In the genomic region with DNA sequence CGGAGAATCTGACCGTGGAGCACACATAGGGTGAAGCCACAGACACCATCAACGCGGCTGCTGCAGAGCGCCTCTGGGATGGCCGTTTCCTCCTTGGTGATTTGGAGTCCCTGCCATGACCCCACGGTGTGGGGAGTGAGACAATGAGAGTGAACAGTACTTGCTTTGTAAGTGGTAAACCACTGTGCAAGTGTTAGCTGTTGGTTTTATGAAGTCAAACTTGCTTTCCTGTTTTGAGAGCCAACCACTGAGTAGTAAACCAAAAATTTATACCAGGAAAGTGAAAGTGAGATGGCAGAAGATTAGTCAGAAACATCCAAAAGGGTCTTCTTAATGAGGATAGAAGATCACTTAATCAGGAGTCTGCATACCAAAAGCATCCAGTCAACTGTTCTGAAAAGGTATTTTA, we compare ENCODE assay signal across 1 cellular context.
TF ChIP-seq lines count a peak whose summit lies in the region.

No MANE protein-coding gene starts in this region.

TF ChIP-seq in GM12878, 131 proteins besides CTCF, POLR2A, EP300 and RAD21 (continued from another document):
- TF ChIP-seq, protein P1, sequence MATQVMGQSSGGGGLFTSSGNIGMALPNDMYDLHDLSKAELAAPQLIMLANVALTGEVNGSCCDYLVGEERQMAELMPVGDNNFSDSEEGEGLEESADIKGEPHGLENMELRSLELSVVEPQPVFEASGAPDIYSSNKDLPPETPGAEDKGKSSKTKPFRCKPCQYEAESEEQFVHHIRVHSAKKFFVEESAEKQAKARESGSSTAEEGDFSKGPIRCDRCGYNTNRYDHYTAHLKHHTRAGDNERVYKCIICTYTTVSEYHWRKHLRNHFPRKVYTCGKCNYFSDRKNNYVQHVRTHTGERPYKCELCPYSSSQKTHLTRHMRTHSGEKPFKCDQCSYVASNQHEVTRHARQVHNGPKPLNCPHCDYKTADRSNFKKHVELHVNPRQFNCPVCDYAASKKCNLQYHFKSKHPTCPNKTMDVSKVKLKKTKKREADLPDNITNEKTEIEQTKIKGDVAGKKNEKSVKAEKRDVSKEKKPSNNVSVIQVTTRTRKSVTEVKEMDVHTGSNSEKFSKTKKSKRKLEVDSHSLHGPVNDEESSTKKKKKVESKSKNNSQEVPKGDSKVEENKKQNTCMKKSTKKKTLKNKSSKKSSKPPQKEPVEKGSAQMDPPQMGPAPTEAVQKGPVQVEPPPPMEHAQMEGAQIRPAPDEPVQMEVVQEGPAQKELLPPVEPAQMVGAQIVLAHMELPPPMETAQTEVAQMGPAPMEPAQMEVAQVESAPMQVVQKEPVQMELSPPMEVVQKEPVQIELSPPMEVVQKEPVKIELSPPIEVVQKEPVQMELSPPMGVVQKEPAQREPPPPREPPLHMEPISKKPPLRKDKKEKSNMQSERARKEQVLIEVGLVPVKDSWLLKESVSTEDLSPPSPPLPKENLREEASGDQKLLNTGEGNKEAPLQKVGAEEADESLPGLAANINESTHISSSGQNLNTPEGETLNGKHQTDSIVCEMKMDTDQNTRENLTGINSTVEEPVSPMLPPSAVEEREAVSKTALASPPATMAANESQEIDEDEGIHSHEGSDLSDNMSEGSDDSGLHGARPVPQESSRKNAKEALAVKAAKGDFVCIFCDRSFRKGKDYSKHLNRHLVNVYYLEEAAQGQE (IDR thresholded peaks at IDR 0.05; ENCODE audit: low read depth, low read length): no peak
- TF ChIP-seq BHLHE40 (IDR thresholded peaks at IDR 0.05; ENCODE audit: borderline replicate concordance in 1 of 2, low read depth in 2 of 2, low read length in 1 of 2) (peak; percentile 66 to 77), ZSCAN29 (IDR thresholded peaks at IDR 0.05) (no peak), CBX3 (IDR thresholded peaks at IDR 0.05; ENCODE audit: borderline replicate concordance, low read depth) (no peak), NFYA (IDR thresholded peaks at IDR 0.05; ENCODE audit: borderline replicate concordance, low read depth, low read length) (no peak), BRCA1 (IDR thresholded peaks at IDR 0.05; ENCODE audit: low read depth, low read length) (no peak), STAT3 (IDR thresholded peaks at IDR 0.05; ENCODE audit: low read depth, low read length) (peak; percentile 45; the same call in 1 of the 2 replicates), NR2C2 (IDR thresholded peaks at IDR 0.05; ENCODE audit: borderline replicate concordance, control insufficient read depth, insufficient read length, low read depth) (no peak), TARDBP (IDR thresholded peaks at IDR 0.05; ENCODE audit: borderline replicate concordance) (no peak), TBL1XR1 (IDR thresholded peaks at IDR 0.05; ENCODE audit: low read depth, low read length) (peak; percentile 52; the same call in 1 of the 2 replicates), POU2F2 (IDR thresholded peaks at IDR 0.05; ENCODE audit: borderline replicate concordance, low read depth, low read length) (peak; percentile 44; the same call in 1 of the 3 replicates), USF1 (IDR thresholded peaks at IDR 0.05; ENCODE audit: borderline replicate concordance, extremely low read length, insufficient read depth, low read depth, low read length) (no peak), MTA2 (IDR thresholded peaks at IDR 0.05; ENCODE audit: low read depth) (peak; percentile 94), CHD4 (IDR thresholded peaks at IDR 0.05) (no peak), MEF2B (IDR thresholded peaks at IDR 0.05; ENCODE audit: partially characterized antibody, poor library complexity, severe bottlenecking) (peak; percentile 86), KDM1A (IDR thresholded peaks at IDR 0.05; ENCODE audit: borderline replicate concordance) (no peak), CREB1 (IDR thresholded peaks at IDR 0.05; ENCODE audit: low read depth) (0 out of 2 replicates have a peak, but pooled peaks have one; percentile 38), ATF7 (IDR thresholded peaks at IDR 0.05; ENCODE audit: low read depth) (peak; percentile 73), FOXM1 (IDR thresholded peaks at IDR 0.05; ENCODE audit: low read depth, low read length) (0 out of 2 replicates have a peak, but pooled peaks have one; percentile 53), SMC3 (IDR thresholded peaks at IDR 0.05; ENCODE audit: borderline replicate concordance, low read length) (no peak), YBX1 (IDR thresholded peaks at IDR 0.05) (no peak), YY1 (IDR thresholded peaks at IDR 0.05; ENCODE audit: low read depth, low read length) (peak; percentile 38; the same call in 1 of the 2 replicates), SRF (IDR thresholded peaks at IDR 0.05; ENCODE audit: low read depth in 2 of 2, low read length in 2 of 2) (no peak), MEF2A (IDR thresholded peaks at IDR 0.05; ENCODE audit: insufficient read depth, low read depth, low read length) (no peak), SPI1 (IDR thresholded peaks at IDR 0.05; ENCODE audit: borderline replicate concordance, insufficient read depth, low read depth, low read length) (peak; percentile 16; the same call in 1 of the 2 replicates), GATAD2B (conservative IDR thresholded peaks at IDR 0.05; ENCODE audit: low read depth) (peak; percentile 70), SMAD1 (IDR thresholded peaks at IDR 0.05; ENCODE audit: low read depth, partially characterized antibody) (no peak), ZBED1 (IDR thresholded peaks at IDR 0.05; ENCODE audit: borderline replicate concordance) (0 out of 2 replicates have a peak, but pooled peaks have one; percentile 15), ZBTB4 (CRISPR knock-in tag; IDR thresholded peaks at IDR 0.05) (no peak), HDAC2 (IDR thresholded peaks at IDR 0.05) (no peak), NR2F1 (conservative IDR thresholded peaks at IDR 0.05) (peak; percentile 85), RUNX3 (IDR thresholded peaks at IDR 0.05; ENCODE audit: low read length) (peak; percentile 87)
- TF ChIP-seq, protein P2, sequence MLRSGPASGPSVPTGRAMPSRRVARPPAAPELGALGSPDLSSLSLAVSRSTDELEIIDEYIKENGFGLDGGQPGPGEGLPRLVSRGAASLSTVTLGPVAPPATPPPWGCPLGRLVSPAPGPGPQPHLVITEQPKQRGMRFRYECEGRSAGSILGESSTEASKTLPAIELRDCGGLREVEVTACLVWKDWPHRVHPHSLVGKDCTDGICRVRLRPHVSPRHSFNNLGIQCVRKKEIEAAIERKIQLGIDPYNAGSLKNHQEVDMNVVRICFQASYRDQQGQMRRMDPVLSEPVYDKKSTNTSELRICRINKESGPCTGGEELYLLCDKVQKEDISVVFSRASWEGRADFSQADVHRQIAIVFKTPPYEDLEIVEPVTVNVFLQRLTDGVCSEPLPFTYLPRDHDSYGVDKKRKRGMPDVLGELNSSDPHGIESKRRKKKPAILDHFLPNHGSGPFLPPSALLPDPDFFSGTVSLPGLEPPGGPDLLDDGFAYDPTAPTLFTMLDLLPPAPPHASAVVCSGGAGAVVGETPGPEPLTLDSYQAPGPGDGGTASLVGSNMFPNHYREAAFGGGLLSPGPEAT (IDR thresholded peaks at IDR 0.05; ENCODE audit: low read depth): peak; percentile 45; the same call in 1 of the 2 replicates
- TF ChIP-seq, protein P3, sequence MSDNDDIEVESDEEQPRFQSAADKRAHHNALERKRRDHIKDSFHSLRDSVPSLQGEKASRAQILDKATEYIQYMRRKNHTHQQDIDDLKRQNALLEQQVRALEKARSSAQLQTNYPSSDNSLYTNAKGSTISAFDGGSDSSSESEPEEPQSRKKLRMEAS (IDR thresholded peaks at IDR 0.05; ENCODE audit: low read depth, low read length): no peak
- TF ChIP-seq, protein P4, sequence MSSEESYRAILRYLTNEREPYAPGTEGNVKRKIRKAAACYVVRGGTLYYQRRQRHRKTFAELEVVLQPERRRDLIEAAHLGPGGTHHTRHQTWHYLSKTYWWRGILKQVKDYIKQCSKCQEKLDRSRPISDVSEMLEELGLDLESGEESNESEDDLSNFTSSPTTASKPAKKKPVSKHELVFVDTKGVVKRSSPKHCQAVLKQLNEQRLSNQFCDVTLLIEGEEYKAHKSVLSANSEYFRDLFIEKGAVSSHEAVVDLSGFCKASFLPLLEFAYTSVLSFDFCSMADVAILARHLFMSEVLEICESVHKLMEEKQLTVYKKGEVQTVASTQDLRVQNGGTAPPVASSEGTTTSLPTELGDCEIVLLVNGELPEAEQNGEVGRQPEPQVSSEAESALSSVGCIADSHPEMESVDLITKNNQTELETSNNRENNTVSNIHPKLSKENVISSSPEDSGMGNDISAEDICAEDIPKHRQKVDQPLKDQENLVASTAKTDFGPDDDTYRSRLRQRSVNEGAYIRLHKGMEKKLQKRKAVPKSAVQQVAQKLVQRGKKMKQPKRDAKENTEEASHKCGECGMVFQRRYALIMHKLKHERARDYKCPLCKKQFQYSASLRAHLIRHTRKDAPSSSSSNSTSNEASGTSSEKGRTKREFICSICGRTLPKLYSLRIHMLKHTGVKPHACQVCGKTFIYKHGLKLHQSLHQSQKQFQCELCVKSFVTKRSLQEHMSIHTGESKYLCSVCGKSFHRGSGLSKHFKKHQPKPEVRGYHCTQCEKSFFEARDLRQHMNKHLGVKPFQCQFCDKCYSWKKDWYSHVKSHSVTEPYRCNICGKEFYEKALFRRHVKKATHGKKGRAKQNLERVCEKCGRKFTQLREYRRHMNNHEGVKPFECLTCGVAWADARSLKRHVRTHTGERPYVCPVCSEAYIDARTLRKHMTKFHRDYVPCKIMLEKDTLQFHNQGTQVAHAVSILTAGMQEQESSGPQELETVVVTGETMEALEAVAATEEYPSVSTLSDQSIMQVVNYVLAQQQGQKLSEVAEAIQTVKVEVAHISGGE (CRISPR knock-in tag; IDR thresholded peaks at IDR 0.05): no peak
